In the genomic region with DNA sequence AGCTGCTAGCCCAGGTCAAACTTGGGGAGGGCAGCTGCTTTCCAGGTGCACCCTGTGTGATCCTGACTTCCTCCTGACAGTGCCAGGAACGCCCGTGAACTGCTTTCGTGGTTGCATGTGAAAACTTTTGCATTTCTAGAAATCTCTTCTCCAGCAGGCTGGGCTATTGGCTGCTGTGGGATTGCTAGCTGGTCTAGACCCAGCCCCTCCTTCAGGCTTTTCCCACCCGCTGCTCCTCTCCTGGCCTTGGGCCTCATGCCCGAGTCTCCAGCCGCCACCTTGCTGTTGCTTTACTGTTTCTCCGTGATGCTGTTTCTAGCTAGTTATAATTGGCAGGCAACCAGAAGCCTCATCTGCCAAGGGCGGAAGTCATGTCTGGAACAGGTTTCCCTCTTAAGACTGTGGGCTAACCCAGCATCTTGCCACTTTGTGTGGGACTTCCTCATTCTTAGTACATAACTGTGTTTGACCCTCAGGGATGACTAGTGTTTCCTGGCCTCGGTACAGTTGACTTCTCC, we compare ENCODE assay signal across 1 cellular context.
TF ChIP-seq lines count a peak whose summit lies in the region.

No MANE protein-coding gene starts in this region.

TF ChIP-seq in IMR-90, 13 proteins besides CTCF, POLR2A, EP300 and RAD21:
- no peak for TF ChIP-seq FOS (IDR thresholded peaks at IDR 0.05; ENCODE audit: low read depth, low read length)
- no peak for TF ChIP-seq BHLHE40 (IDR thresholded peaks at IDR 0.05; ENCODE audit: low read depth, low read length)
- TF ChIP-seq CHD1 (IDR thresholded peaks at IDR 0.05; ENCODE audit: low read depth, low read length): no peak
- TF ChIP-seq MAZ (IDR thresholded peaks at IDR 0.05; ENCODE audit: borderline replicate concordance, low read depth, low read length): no peak
- TF ChIP-seq MXI1 (IDR thresholded peaks at IDR 0.05; ENCODE audit: borderline replicate concordance, low read depth, low read length): no peak
- TF ChIP-seq, protein P1, sequence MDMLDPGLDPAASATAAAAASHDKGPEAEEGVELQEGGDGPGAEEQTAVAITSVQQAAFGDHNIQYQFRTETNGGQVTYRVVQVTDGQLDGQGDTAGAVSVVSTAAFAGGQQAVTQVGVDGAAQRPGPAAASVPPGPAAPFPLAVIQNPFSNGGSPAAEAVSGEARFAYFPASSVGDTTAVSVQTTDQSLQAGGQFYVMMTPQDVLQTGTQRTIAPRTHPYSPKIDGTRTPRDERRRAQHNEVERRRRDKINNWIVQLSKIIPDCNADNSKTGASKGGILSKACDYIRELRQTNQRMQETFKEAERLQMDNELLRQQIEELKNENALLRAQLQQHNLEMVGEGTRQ (IDR thresholded peaks at IDR 0.05; ENCODE audit: low read depth, low read length): no peak
- no peak for TF ChIP-seq CEBPB (IDR thresholded peaks at IDR 0.05; ENCODE audit: low read depth, low read length)
- TF ChIP-seq, protein P2, sequence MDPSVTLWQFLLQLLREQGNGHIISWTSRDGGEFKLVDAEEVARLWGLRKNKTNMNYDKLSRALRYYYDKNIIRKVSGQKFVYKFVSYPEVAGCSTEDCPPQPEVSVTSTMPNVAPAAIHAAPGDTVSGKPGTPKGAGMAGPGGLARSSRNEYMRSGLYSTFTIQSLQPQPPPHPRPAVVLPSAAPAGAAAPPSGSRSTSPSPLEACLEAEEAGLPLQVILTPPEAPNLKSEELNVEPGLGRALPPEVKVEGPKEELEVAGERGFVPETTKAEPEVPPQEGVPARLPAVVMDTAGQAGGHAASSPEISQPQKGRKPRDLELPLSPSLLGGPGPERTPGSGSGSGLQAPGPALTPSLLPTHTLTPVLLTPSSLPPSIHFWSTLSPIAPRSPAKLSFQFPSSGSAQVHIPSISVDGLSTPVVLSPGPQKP (IDR thresholded peaks at IDR 0.05; ENCODE audit: borderline replicate concordance, low read depth, low read length): no peak
- TF ChIP-seq RFX5 (IDR thresholded peaks at IDR 0.05; ENCODE audit: low read depth, low read length): no peak
